ENCODE assay signal across 12 cellular contexts in genomic region chr12:30925607-30926242, GRCh38. TPM values are rescaled to one million over a fixed set of nuclear protein-coding genes. Genes with fewer than 3 reads are reported as not detected.
A peak's percentile ranks its signal among the peaks of the same experiment; 100 is the strongest.
DNase-seq lines count a peak whose midpoint lies in the region; ATAC-seq, FAIRE-seq and TF ChIP-seq lines count a peak whose summit lies in the region.
"Had no signal": no experiment of that assay in that cellular context is flagged by ENCODE, and none has a peak within 500 bp of the region (broad histone marks: within the 10 kb centered on the region; RNA-seq: fewer than 3 reads in every experiment).

No MANE protein-coding gene starts in this region.

- no peak for TF ChIP-seq CTCF in bronchial epithelial cell (IDR thresholded peaks at IDR 0.05; ENCODE audit: insufficient read depth, low read length, severe bottlenecking)
- TF ChIP-seq CTCF in kidney epithelial cell (IDR thresholded peaks at IDR 0.05; ENCODE audit: insufficient read depth, low read length, poor library complexity, severe bottlenecking): no peak

- POLR2A ChIA-PET in activated CD8-positive, alpha-beta T cell treated with anti-CD3 and anti-CD28 coated beads, Interleukin-2, amount 10 ng/mL, durations not matched to agents 7 days and 5 days (lab: Charles Lee): no interaction called here

- peak; percentile 23 for FAIRE-seq in bronchial epithelial cell (lab: Jason Lieb, UNC)

- peak; percentile 10 for ATAC-seq in HG02885 (IDR thresholded peaks at IDR 0.05; ENCODE audit: poor library complexity, unreplicated experiment)
- no peak for ATAC-seq in stimulated activated memory B cell treated with anti-CD40 and anti-IgM and Interleukin-4, amounts not matched to agents 10 μg/mL and 1 μg/mL and 100 μg/mL, for 72 hours
- no peak for ATAC-seq in HG03469 (IDR thresholded peaks at IDR 0.05; ENCODE audit: unreplicated experiment)
- ATAC-seq in activated CD8-positive, alpha-beta T cell treated with anti-CD3 and anti-CD28 coated beads, Interleukin-2, amount 10 ng/mL, durations not matched to agents 7 days and 5 days: no peak
- ATAC-seq: left colon had no signal

- peak overlapping the region; percentile 5 for H3K4me3 Mint-ChIP-seq in stimulated activated memory B cell treated with anti-CD40 and anti-IgM and Interleukin-4, amounts not matched to agents 10 μg/mL and 1 μg/mL and 100 μg/mL, for 72 hours
- H3K4me3 Mint-ChIP-seq in activated CD8-positive, alpha-beta T cell treated with anti-CD3 and anti-CD28 coated beads, Interleukin-2, amount 10 ng/mL, durations not matched to agents 7 days and 5 days: no peak overlapping the region
- H3K4me3 Mint-ChIP-seq: activated CD4-positive, alpha-beta memory T cell treated with anti-CD3 and anti-CD28 coated beads, Interleukin-2, amount 10 ng/mL, durations not matched to agents 7 days and 5 days had no signal

- no peak overlapping the region for H3K4me3 ChIP-seq in bronchial epithelial cell (ENCODE audit: low read depth, low read length)
- peak overlapping the region; percentile 36 for H3K4me3 ChIP-seq in kidney epithelial cell (ENCODE audit: low read depth, low read length)

- H3K4me1 Mint-ChIP-seq in stimulated activated memory B cell treated with anti-CD40 and anti-IgM and Interleukin-4, amounts not matched to agents 10 μg/mL and 1 μg/mL and 100 μg/mL, for 72 hours: no peaks in the 10 kb centered on the region
- H3K4me1 Mint-ChIP-seq in activated CD8-positive, alpha-beta T cell treated with anti-CD3 and anti-CD28 coated beads, Interleukin-2, amount 10 ng/mL, durations not matched to agents 7 days and 5 days (ENCODE audit: low read depth): no peaks in the 10 kb centered on the region
- H3K4me1 Mint-ChIP-seq: activated CD4-positive, alpha-beta memory T cell treated with anti-CD3 and anti-CD28 coated beads, Interleukin-2, amount 10 ng/mL, durations not matched to agents 7 days and 5 days had no signal

- no peak overlapping the region for H3K27ac Mint-ChIP-seq in stimulated activated memory B cell treated with anti-CD40 and anti-IgM and Interleukin-4, amounts not matched to agents 10 μg/mL and 1 μg/mL and 100 μg/mL, for 72 hours
- H3K27ac Mint-ChIP-seq in activated CD8-positive, alpha-beta T cell treated with anti-CD3 and anti-CD28 coated beads, Interleukin-2, amount 10 ng/mL, durations not matched to agents 7 days and 5 days: no peak overlapping the region
- H3K27ac Mint-ChIP-seq: activated CD4-positive, alpha-beta memory T cell treated with anti-CD3 and anti-CD28 coated beads, Interleukin-2, amount 10 ng/mL, durations not matched to agents 7 days and 5 days had no signal

- no peak for DNase-seq in bronchial epithelial cell (ENCODE audit: low read depth)
- no peak for DNase-seq in kidney epithelial cell (ENCODE audit: low read depth)
- no peak for DNase-seq in OCI-M2 (lab: John Stamatoyannopoulos, UW; ENCODE audit: unreplicated experiment)
- DNase-seq in activated gamma-delta T cell treated with Interleukin-2 at 50 U/mL for 16 hours: no peak
- DNase-seq in activated CD8-positive, alpha-beta T cell treated with anti-CD3 and anti-CD28 coated beads, Interleukin-2, amount 10 ng/mL, durations not matched to agents 7 days and 5 days: no peak
- DNase-seq: activated CD4-positive, alpha-beta memory T cell treated with anti-CD3 and anti-CD28 coated beads, Interleukin-2, amount 10 ng/mL, durations not matched to agents 7 days and 5 days; central memory CD4-positive, alpha-beta T cell; NCI-H1048 had no signal

- H3K36me3 ChIP-seq in bronchial epithelial cell (ENCODE audit: control insufficient read depth, insufficient read depth, low read length) (no peaks in the 10 kb centered on the region), kidney epithelial cell (ENCODE audit: control insufficient read depth, insufficient read depth, low read length) (no peaks in the 10 kb centered on the region)

- H3K27me3 ChIP-seq in bronchial epithelial cell (ENCODE audit: control insufficient read depth, insufficient read depth, low read length): peaks cover 21% of the 10 kb centered on the region
- H3K27me3 ChIP-seq in kidney epithelial cell (ENCODE audit: control insufficient read depth, insufficient read depth, low read length): peaks cover 18% of the 10 kb centered on the region

- CTCF ChIA-PET in activated CD8-positive, alpha-beta T cell treated with anti-CD3 and anti-CD28 coated beads, Interleukin-2, amount 10 ng/mL, durations not matched to agents 7 days and 5 days (lab: Charles Lee): no interaction called here

- peaks cover 58% of the 10 kb centered on the region for H3K27me3 Mint-ChIP-seq in stimulated activated memory B cell treated with anti-CD40 and anti-IgM and Interleukin-4, amounts not matched to agents 10 μg/mL and 1 μg/mL and 100 μg/mL, for 72 hours
- H3K27me3 Mint-ChIP-seq in activated CD8-positive, alpha-beta T cell treated with anti-CD3 and anti-CD28 coated beads, Interleukin-2, amount 10 ng/mL, durations not matched to agents 7 days and 5 days (ENCODE audit: low read depth): peaks cover 54% of the 10 kb centered on the region

- H3K9me3 Mint-ChIP-seq in stimulated activated memory B cell treated with anti-CD40 and anti-IgM and Interleukin-4, amounts not matched to agents 10 μg/mL and 1 μg/mL and 100 μg/mL, for 72 hours: peaks cover 3% of the 10 kb centered on the region
- no peaks in the 10 kb centered on the region for H3K9me3 Mint-ChIP-seq in activated CD8-positive, alpha-beta T cell treated with anti-CD3 and anti-CD28 coated beads, Interleukin-2, amount 10 ng/mL, durations not matched to agents 7 days and 5 days (ENCODE audit: insufficient read depth)
- H3K9me3 Mint-ChIP-seq: activated CD4-positive, alpha-beta memory T cell treated with anti-CD3 and anti-CD28 coated beads, Interleukin-2, amount 10 ng/mL, durations not matched to agents 7 days and 5 days had no signal

- no peaks in the 10 kb centered on the region for H3K36me3 Mint-ChIP-seq in stimulated activated memory B cell treated with anti-CD40 and anti-IgM and Interleukin-4, amounts not matched to agents 10 μg/mL and 1 μg/mL and 100 μg/mL, for 72 hours
- H3K36me3 Mint-ChIP-seq in activated CD8-positive, alpha-beta T cell treated with anti-CD3 and anti-CD28 coated beads, Interleukin-2, amount 10 ng/mL, durations not matched to agents 7 days and 5 days (ENCODE audit: low read depth): no peaks in the 10 kb centered on the region

RNA-seq across cellular contexts. Expression of gene TSPAN11, which starts 0.8 kb away (rescaled TPM):
- under 0.01 TPM in 1 of 2 replicates, not detected in the other for total RNA-seq in bronchial epithelial cell
- 4.7 and 5.2 TPM in 2 replicates for total RNA-seq in kidney epithelial cell
- total RNA-seq in activated CD8-positive, alpha-beta T cell treated with anti-CD3 and anti-CD28 coated beads, Interleukin-2, amount 10 ng/mL, durations not matched to agents 7 days and 5 days: not detected
- total RNA-seq: activated CD4-positive, alpha-beta memory T cell treated with anti-CD3 and anti-CD28 coated beads, Interleukin-2, amount 10 ng/mL, durations not matched to agents 7 days and 5 days had no signal
